Comparison of ENCODE assay signal across 8 cellular contexts in the genomic region with DNA sequence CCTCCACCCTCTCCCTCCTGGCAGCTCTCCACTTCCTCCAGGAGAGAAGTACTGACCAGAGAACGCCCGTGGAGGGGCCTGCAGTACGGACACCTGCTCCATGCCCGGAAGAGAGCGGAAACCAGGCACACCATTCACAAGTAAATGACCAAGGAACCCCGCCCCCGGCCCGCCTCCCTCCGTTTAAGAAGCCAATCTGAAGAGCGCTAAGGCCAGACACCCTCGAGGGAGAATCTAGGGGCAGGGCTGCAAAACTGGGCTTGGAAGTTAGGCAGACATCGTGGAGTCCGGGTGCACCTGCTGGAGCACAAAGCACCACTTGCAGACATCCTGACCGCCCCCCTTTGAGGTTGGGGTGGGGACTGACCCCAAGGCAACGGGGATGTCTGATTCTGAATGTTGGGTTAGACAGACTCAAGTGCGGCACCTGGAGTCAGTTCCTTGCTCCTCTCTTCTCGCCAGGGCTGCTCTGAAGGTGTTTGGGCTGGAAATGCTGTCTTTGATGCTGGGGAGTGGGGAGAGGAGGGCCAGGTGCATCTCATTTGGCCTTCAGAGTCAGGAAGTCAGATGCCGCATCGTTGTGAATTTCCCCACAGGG. TPM values are rescaled to one million over a fixed set of nuclear protein-coding genes. Genes with fewer than 3 reads are reported as not detected.
DNase-seq lines count a peak whose midpoint lies in the region; ATAC-seq and TF ChIP-seq lines count a peak whose summit lies in the region.

No MANE protein-coding gene starts in this region.

- H3K36me3 Mint-ChIP-seq in CD4-positive, CD25-positive, alpha-beta regulatory T cell: peaks cover 6% of the 10 kb centered on the region
- H3K36me3 Mint-ChIP-seq in activated T-cell treated with anti-CD3 and anti-CD28 coated beads, Interleukin-2, amount 50 U/mL, for 24 hours (ENCODE audit: low read depth): peaks cover 75% of the 10 kb centered on the region
- no peaks in the 10 kb centered on the region for H3K36me3 Mint-ChIP-seq in natural killer cell

- H3K9ac ChIP-seq in IMR-90 (ENCODE audit: low read depth, low read length): peak overlapping the region; percentile 81
- H3K9ac ChIP-seq in PC-3 (ENCODE audit: low read length): peak overlapping the region; percentile 83

- DNase-seq in CD4-positive, CD25-positive, alpha-beta regulatory T cell: peak; percentile 75 to 94 (median 79)
- DNase-seq in IMR-90: peak; percentile 66
- peak; percentile 85 for DNase-seq in PC-3
- peak; percentile 86 for DNase-seq in activated T-cell treated with anti-CD3 and anti-CD28 coated beads, Interleukin-2, amount 50 U/mL, for 24 hours
- DNase-seq in esophagus squamous epithelium (lab: John Stamatoyannopoulos, UW): peak; percentile 47
- peak; percentile 55 for DNase-seq in natural killer cell
- DNase-seq in stimulated activated naive CD4-positive, alpha-beta T cell treated with Interleukin-2 at 50 U/mL for 16 hours (lab: John Stamatoyannopoulos, UW): peak; percentile 84

- peaks cover 26% of the 10 kb centered on the region for H3K4me1 ChIP-seq in CD4-positive, CD25-positive, alpha-beta regulatory T cell (ENCODE audit: control insufficient read depth, insufficient read depth, low read length, poor library complexity, severe bottlenecking)
- H3K4me1 ChIP-seq in IMR-90 (ENCODE audit: control insufficient read depth, insufficient read depth, low read length) (peaks cover 22% of the 10 kb centered on the region), PC-3 (ENCODE audit: insufficient read depth, low read length) (peaks cover 41% of the 10 kb centered on the region), esophagus squamous epithelium (peaks cover 15 to 38% (median 21%) of the 10 kb centered on the region in 3 donors)

- no peak overlapping the region for H2BK15ac ChIP-seq in IMR-90 (ENCODE audit: low read depth, low read length)

- H4K20me1 ChIP-seq in IMR-90 (ENCODE audit: insufficient read depth, low read length): peaks cover 51% of the 10 kb centered on the region
- no peaks in the 10 kb centered on the region for H4K20me1 ChIP-seq in PC-3 (ENCODE audit: low read length)

- H3K27ac Mint-ChIP-seq in CD4-positive, CD25-positive, alpha-beta regulatory T cell: peak overlapping the region; percentile 88 to 94 (median 90)
- peak overlapping the region; percentile 96 for H3K27ac Mint-ChIP-seq in activated T-cell treated with anti-CD3 and anti-CD28 coated beads, Interleukin-2, amount 50 U/mL, for 24 hours
- peak overlapping the region; percentile 85 to 87 for H3K27ac Mint-ChIP-seq in natural killer cell

- peak overlapping the region; percentile 63; the same call in 1 of the 2 replicates for H4K91ac ChIP-seq in IMR-90 (ENCODE audit: insufficient read depth, low read depth, low read length)

- peak overlapping the region; percentile 66 to 81 for H4K8ac ChIP-seq in IMR-90 (ENCODE audit: low read depth in 2 of 2, low read length in 2 of 2)

- H3F3A ChIP-seq in PC-3 (ENCODE audit: low read length, unreplicated experiment): no peaks in the 10 kb centered on the region

- ATAC-seq in CD4-positive, CD25-positive, alpha-beta regulatory T cell (ENCODE audit: low read depth in 2 of 2): peak; percentile 69 to 75
- ATAC-seq in GM19438 (IDR thresholded peaks at IDR 0.05; ENCODE audit: low read depth, unreplicated experiment) (peak; percentile 42), IMR-90 (ENCODE audit: low read depth) (peak; percentile 63), PC-3 (peak; percentile 67), natural killer cell (peak; percentile 68 to 79 (median 71))

- peaks cover 17 to 77% of the 10 kb centered on the region in 2 experiments; a peak in 3 of 4 replicates for H3K79me1 ChIP-seq in IMR-90 (ENCODE audit: low read depth in 1 of 2, low read length in 2 of 2)

- H3K27me3 ChIP-seq in CD4-positive, CD25-positive, alpha-beta regulatory T cell (ENCODE audit: control insufficient read depth, insufficient read depth, low read length): no peaks in the 10 kb centered on the region
- H3K27me3 ChIP-seq in IMR-90 (ENCODE audit: control insufficient read depth, insufficient read depth, low read length) (no peaks in the 10 kb centered on the region), PC-3 (ENCODE audit: low read length) (no peaks in the 10 kb centered on the region), esophagus squamous epithelium (no peaks in the 10 kb centered on the region)

- CTCF ChIA-PET in IMR-90 (lab: Yijun Ruan, JAX) (no interaction called here), PC-3 (lab: Charles Lee) (no interaction called here)

- peak overlapping the region; percentile 87 for H2BK5ac ChIP-seq in IMR-90 (ENCODE audit: low read depth, low read length, poor library complexity, severe bottlenecking)

- peak overlapping the region; percentile 53 for H2BK120ac ChIP-seq in IMR-90 (ENCODE audit: low read depth, low read length)

- H2AK9ac ChIP-seq in IMR-90 (replicated peaks; ENCODE audit: low read depth, low read length, poor library complexity): peak overlapping the region; percentile 100

- H3K23ac ChIP-seq in IMR-90 (ENCODE audit: low read depth, low read length): peak overlapping the region; percentile 82; the same call in 1 of the 2 replicates

- intact Hi-C loops in IMR-90 (cut with micrococcal nuclease): loop anchor here (1.0 kb wide), 1 partner anchor 48 kb away; no protein-coding TSS in a partner anchor
- intact Hi-C loops in PC-3 (cut with micrococcal nuclease): loop anchor here (1.0 kb wide), 1 partner anchor 23 kb away; no protein-coding TSS in a partner anchor
- intact Hi-C loops in esophagus squamous epithelium (cut with DNase I): no loop called here
- intact Hi-C loops in natural killer cell (cut with micrococcal nuclease): loop anchor here (2.0 kb wide), 1 partner anchor 34 kb away; no protein-coding TSS in a partner anchor

- peak overlapping the region; percentile 96 for H3K4me2 ChIP-seq in IMR-90 (ENCODE audit: low read depth, low read length)
- peak overlapping the region; percentile 93 for H3K4me2 ChIP-seq in PC-3 (ENCODE audit: low read length)

- peaks cover 17% of the 10 kb centered on the region for H3K9me1 ChIP-seq in IMR-90 (ENCODE audit: insufficient read depth, low read length)

- peaks cover 5% of the 10 kb centered on the region for H3K27me3 Mint-ChIP-seq in CD4-positive, CD25-positive, alpha-beta regulatory T cell
- no peaks in the 10 kb centered on the region for H3K27me3 Mint-ChIP-seq in activated T-cell treated with anti-CD3 and anti-CD28 coated beads, Interleukin-2, amount 50 U/mL, for 24 hours
- H3K27me3 Mint-ChIP-seq in natural killer cell (ENCODE audit: low read depth in 2 of 2): no peaks in the 10 kb centered on the region

- H3K4me3 Mint-ChIP-seq in CD4-positive, CD25-positive, alpha-beta regulatory T cell: peak overlapping the region; percentile 91 to 98 (median 94)
- H3K4me3 Mint-ChIP-seq in activated T-cell treated with anti-CD3 and anti-CD28 coated beads, Interleukin-2, amount 50 U/mL, for 24 hours: peak overlapping the region; percentile 90
- H3K4me3 Mint-ChIP-seq in natural killer cell: peak overlapping the region; percentile 93

- in situ Hi-C loops in IMR-90 (cut with MboI; ENCODE audit: low sequenced_read_pairs): no loop called here

- peak overlapping the region; percentile 78 for H3K14ac ChIP-seq in IMR-90 (replicated peaks; ENCODE audit: low read depth, low read length)

- 0% methylated on average over 3 of the region's 19 CpGs; no CpG with 5 or more reads in 1 of the 2 experiments for WGBS in IMR-90 (ENCODE audit: extremely low coverage in 2 of 2, insufficient read length in 1 of 2), 2 experiments
- WGBS in esophagus squamous epithelium, 2 donors: 0 to 4% methylated on average over 4 to 13 of the region's 19 CpGs

- no peaks in the 10 kb centered on the region for H3K9me3 Mint-ChIP-seq in CD4-positive, CD25-positive, alpha-beta regulatory T cell
- H3K9me3 Mint-ChIP-seq in activated T-cell treated with anti-CD3 and anti-CD28 coated beads, Interleukin-2, amount 50 U/mL, for 24 hours: no peaks in the 10 kb centered on the region
- no peaks in the 10 kb centered on the region for H3K9me3 Mint-ChIP-seq in natural killer cell

- TF ChIP-seq RAD21 in IMR-90 (IDR thresholded peaks at IDR 0.05; ENCODE audit: low read length): no peak

- no peak overlapping the region; the same call in 1 of the 2 replicates for H2BK20ac ChIP-seq in IMR-90 (ENCODE audit: low read depth, low read length)

- no peaks in the 10 kb centered on the region for H3K9me3 ChIP-seq in CD4-positive, CD25-positive, alpha-beta regulatory T cell (ENCODE audit: control insufficient read depth in 2 of 2, low read length in 2 of 2)
- H3K9me3 ChIP-seq in IMR-90 (ENCODE audit: control insufficient read depth, insufficient read depth, low read length) (no peaks in the 10 kb centered on the region), PC-3 (ENCODE audit: low read length) (no peaks in the 10 kb centered on the region), esophagus squamous epithelium (no peaks in the 10 kb centered on the region)

- peak; percentile 24; the same call in 1 of the 2 replicates for TF ChIP-seq POLR2A in IMR-90 (IDR thresholded peaks at IDR 0.05; ENCODE audit: low read depth, low read length)
- TF ChIP-seq POLR2A in esophagus squamous epithelium (IDR thresholded peaks at IDR 0.05): peak in 2 of 4 donors; percentile 15 to 31

- H3K4me1 Mint-ChIP-seq in CD4-positive, CD25-positive, alpha-beta regulatory T cell: peaks cover 0 to 42% (median 10%) of the 10 kb centered on the region in 4 donors
- peaks cover 45% of the 10 kb centered on the region for H3K4me1 Mint-ChIP-seq in activated T-cell treated with anti-CD3 and anti-CD28 coated beads, Interleukin-2, amount 50 U/mL, for 24 hours (ENCODE audit: low read depth)
- peaks cover 24 to 32% of the 10 kb centered on the region in 2 donors for H3K4me1 Mint-ChIP-seq in natural killer cell

- peak overlapping the region; percentile 96 for H3K4ac ChIP-seq in IMR-90 (ENCODE audit: low read depth, low read length)

- H3K27ac ChIP-seq in CD4-positive, CD25-positive, alpha-beta regulatory T cell (ENCODE audit: insufficient read depth, low read length, poor library complexity, severe bottlenecking): peak overlapping the region; percentile 84
- H3K27ac ChIP-seq in IMR-90 (ENCODE audit: insufficient read depth, low read length) (peak overlapping the region; percentile 77), PC-3 (ENCODE audit: low read length) (peak overlapping the region; percentile 64), esophagus squamous epithelium (peak overlapping the region; percentile 86 to 95 (median 92))

- H2AK5ac ChIP-seq in IMR-90 (ENCODE audit: low read depth, low read length): peak overlapping the region; percentile 67

- dilution Hi-C loops in IMR-90 (cut with HindIII; ENCODE audit: low sequenced_read_pairs, unreplicated experiment): no loop called here

- POLR2A ChIA-PET in IMR-90 (lab: Charles Lee; ENCODE audit: unreplicated experiment) (no interaction called here), PC-3 (lab: Charles Lee; ENCODE audit: unreplicated experiment) (interaction anchor here (0.6 to 0.8 kb wide), 2 partner anchors 25 to 150 kb away, joined by 3 to 5 read pairs; a partner anchor contains a TSS)

- no TSS peak for BruUV-seq in IMR-90 (replicated peaks; lab: Mats Ljungman, UMichigan)
- BruUV-seq in PC-3 (replicated peaks; lab: Mats Ljungman, UMichigan): no TSS peak

- H4K5ac ChIP-seq in IMR-90 (ENCODE audit: low read depth, low read length): no peak overlapping the region

- H3K4me3 ChIP-seq in CD4-positive, CD25-positive, alpha-beta regulatory T cell (ENCODE audit: low read depth, low read length): peak overlapping the region; percentile 79
- H3K4me3 ChIP-seq in IMR-90 (ENCODE audit: insufficient read depth, low read depth, low read length): peak overlapping the region; percentile 100
- H3K4me3 ChIP-seq in PC-3 (ENCODE audit: low read length): peak overlapping the region; percentile 77
- peak overlapping the region; percentile 89 to 100 (median 96) for H3K4me3 ChIP-seq in esophagus squamous epithelium

- H3K36me3 ChIP-seq in CD4-positive, CD25-positive, alpha-beta regulatory T cell (ENCODE audit: control insufficient read depth, insufficient read depth, low read length): peaks cover 6% of the 10 kb centered on the region
- H3K36me3 ChIP-seq in IMR-90 (ENCODE audit: control insufficient read depth, insufficient read depth, low read length): peaks cover 33% of the 10 kb centered on the region
- peaks cover 10% of the 10 kb centered on the region for H3K36me3 ChIP-seq in PC-3 (ENCODE audit: low read depth, low read length)
- peaks cover 0 to 50% (median 10%) of the 10 kb centered on the region in 3 donors for H3K36me3 ChIP-seq in esophagus squamous epithelium

- TF ChIP-seq CTCF in IMR-90 (conservative IDR thresholded peaks at IDR 0.05; ENCODE audit: low read depth, low read length) (no peak), PC-3 (conservative IDR thresholded peaks at IDR 0.05; ENCODE audit: low read depth, low read length) (peak; percentile 33; the same call in 1 of the 2 replicates), esophagus squamous epithelium (IDR thresholded peaks at IDR 0.05) (no peak), natural killer cell (IDR thresholded peaks at IDR 0.05) (peak; percentile 21)

- peaks cover 31% of the 10 kb centered on the region for H3K79me2 ChIP-seq in PC-3 (ENCODE audit: low read length)

- no peak overlapping the region for H3K18ac ChIP-seq in IMR-90 (ENCODE audit: low read depth, low read length)

- H2AFZ ChIP-seq in IMR-90 (replicated peaks; ENCODE audit: low read length, poor library complexity) (peak overlapping the region; percentile 96), PC-3 (ENCODE audit: low read length) (peak overlapping the region; percentile 80)

- peak overlapping the region; percentile 50; the same call in 1 of the 2 replicates for H3K56ac ChIP-seq in IMR-90 (ENCODE audit: extremely low read depth, insufficient read depth, low read length)

- no peaks in the 10 kb centered on the region for H3K9me2 ChIP-seq in PC-3 (replicated peaks; ENCODE audit: low read length)

RNA-seq across cellular contexts. Expression of a gene that starts 1.0 kb away (rescaled TPM):
- total RNA-seq in CD4-positive, CD25-positive, alpha-beta regulatory T cell: 28.1 TPM
- polyA plus RNA-seq in CD4-positive, CD25-positive, alpha-beta regulatory T cell: 10 to 100 TPM in 2 of 4 donors, 1 to 10 TPM in 2; 8.2 to 13.0 (median 10.4) TPM
- total RNA-seq in IMR-90 (2012; rRNA removed): 7.5 and 7.9 TPM in 2 replicates
- polyA plus RNA-seq in IMR-90 (2012; rRNA removed): 24.8 and 27.5 TPM in 2 replicates
- polyA plus RNA-seq in IMR-90 (2012; cell fraction: cytosol; rRNA removed): 14.4 and 23.9 TPM in 2 replicates
- 48.3 and 135 TPM in 2 replicates for polyA plus RNA-seq in IMR-90 (2012; cell fraction: nucleus; rRNA removed; ENCODE audit: low replicate concordance)
- total RNA-seq in PC-3 (2014; rRNA removed): 23.3 and 34.6 TPM in 2 replicates
- 10 to 100 TPM; 17.3 to 32.2 (median 26.1) TPM for total RNA-seq in esophagus squamous epithelium
- total RNA-seq in natural killer cell: 10 to 100 TPM; 31.8 to 34.5 (median 33.1) TPM

RNA-seq across cellular contexts. Expression of a gene that starts 24.9 kb away (rescaled TPM):
- total RNA-seq in CD4-positive, CD25-positive, alpha-beta regulatory T cell: 0.74 TPM
- under 1 TPM in 1 of 4 donors, not detected in 3; 0.17 TPM for polyA plus RNA-seq in CD4-positive, CD25-positive, alpha-beta regulatory T cell
- total RNA-seq in IMR-90 (2012; rRNA removed): 0.18 and 0.28 TPM in 2 replicates
- polyA plus RNA-seq in IMR-90 (2012; rRNA removed): 0.84 and 1.1 TPM in 2 replicates
- polyA plus RNA-seq in IMR-90 (2012; cell fraction: cytosol; rRNA removed): 0.22 and 0.96 TPM in 2 replicates
- 2.6 and 6.7 TPM in 2 replicates for polyA plus RNA-seq in IMR-90 (2012; cell fraction: nucleus; rRNA removed; ENCODE audit: low replicate concordance)
- 0.87 and 2.4 TPM in 2 replicates for total RNA-seq in PC-3 (2014; rRNA removed)
- 1 to 10 TPM in 3 of 4 donors, not detected in 1; 1.1 to 2.3 (median 1.8) TPM for total RNA-seq in esophagus squamous epithelium
- 1 to 10 TPM in 2 of 3 donors, under 1 TPM in 1; 0.26 to 2.6 (median 1.0) TPM for total RNA-seq in natural killer cell

RNA-seq across cellular contexts. Expression of a gene that starts 40.5 kb away (rescaled TPM):
- 1,684 TPM for total RNA-seq in CD4-positive, CD25-positive, alpha-beta regulatory T cell
- 1,000 to 10,000 TPM; 1,881 to 2,724 (median 2,486) TPM for polyA plus RNA-seq in CD4-positive, CD25-positive, alpha-beta regulatory T cell
- total RNA-seq in IMR-90 (2012; rRNA removed) (12,144 and 15,732 TPM in 2 replicates), PC-3 (2014; rRNA removed) (4,503 and 4,798 TPM in 2 replicates), esophagus squamous epithelium (1,000 to 10,000 TPM; 3,349 to 6,664 (median 4,433) TPM), natural killer cell (1,000 to 10,000 TPM; 1,401 to 1,901 (median 1,735) TPM)
- polyA plus RNA-seq in IMR-90 (2012; rRNA removed): 10,271 and 10,907 TPM in 2 replicates
- 46,606 and 47,328 TPM in 2 replicates for polyA plus RNA-seq in IMR-90 (2012; cell fraction: cytosol; rRNA removed)
- 8,917 and 28,399 TPM in 2 replicates for polyA plus RNA-seq in IMR-90 (2012; cell fraction: nucleus; rRNA removed; ENCODE audit: low replicate concordance)

Comparison
In these comparisons a context has a peak if more than half of its experiments do, and no peak if none do; other contexts are left out.
1. Peak in every context shown above with its lines: DNase-seq, ATAC-seq, H3K4me3 ChIP-seq and H3K27ac ChIP-seq.
2. CTCF ChIP-seq: peak in PC-3 (single experiment) and natural killer cell (single experiment); none in IMR-90 (single experiment) and esophagus squamous epithelium (0 of 6).